Comparison of ENCODE assay signal across 10 cellular contexts in genomic region chr14:28765907-28766504, GRCh38. TPM values are rescaled to one million over a fixed set of nuclear protein-coding genes. Genes with fewer than 3 reads are reported as not detected.
DNase-seq lines count a peak whose midpoint lies in the region; ATAC-seq lines count a peak whose summit lies in the region.
"Had no signal": no experiment of that assay in that cellular context is flagged by ENCODE, and none has a peak within 500 bp of the region (broad histone marks: within the 10 kb centered on the region; RNA-seq: fewer than 3 reads in every experiment).

No MANE protein-coding gene starts in this region.

- H3K36me3 ChIP-seq in iPS-15b (ENCODE audit: control insufficient read depth, insufficient read depth, low read length), result no peaks in the 10 kb centered on the region
- H3K36me3 ChIP-seq: right lobe of liver had no signal

- H3K36me3 Mint-ChIP-seq in activated T-cell treated with anti-CD3 and anti-CD28 coated beads, Interleukin-2, amount 50 U/mL, for 4 hours (ENCODE audit: insufficient read depth), result peaks cover 2% of the 10 kb centered on the region

- DNase-seq in activated T-cell treated with anti-CD3 and anti-CD28 coated beads, Interleukin-2, amount 50 U/mL, for 4 hours, result no peak
- no peak for DNase-seq in activated T-cell treated with anti-CD3 and anti-CD28 coated beads, Interleukin-2, amount 50 U/mL, for 48 hours
- DNase-seq in SK-N-DZ (ENCODE audit: low spot score), result peak; percentile 41
- DNase-seq in stimulated activated CD4-positive, alpha-beta T cell treated with anti-CD3 and anti-CD28 coated beads, Interleukin-2, amount 100 ng/mL, for 48 hours, result no peak
- DNase-seq: right lobe of liver had no signal

- H3K4me1 ChIP-seq in iPS-15b (ENCODE audit: control insufficient read depth, insufficient read depth, low read length), result peaks cover 5% of the 10 kb centered on the region

- H3K9ac ChIP-seq in iPS-15b (ENCODE audit: low read depth, low read length), result no peak overlapping the region

- ATAC-seq in activated T-cell treated with anti-CD3 and anti-CD28 coated beads, Interleukin-2, amount 50 U/mL, for 4 hours, result no peak
- ATAC-seq in GM19035 (IDR thresholded peaks at IDR 0.05; ENCODE audit: unreplicated experiment) (no peak), HG02884 (IDR thresholded peaks at IDR 0.05; ENCODE audit: unreplicated experiment) (no peak)

- peaks cover 66% of the 10 kb centered on the region for H3K27me3 Mint-ChIP-seq in activated T-cell treated with anti-CD3 and anti-CD28 coated beads, Interleukin-2, amount 50 U/mL, for 4 hours (ENCODE audit: low read depth)

- peaks cover 86% of the 10 kb centered on the region for H3K27me3 ChIP-seq in iPS-15b (ENCODE audit: control insufficient read depth, insufficient read depth, low read length)

- H3K4me3 ChIP-seq in iPS-15b (ENCODE audit: low read depth, low read length), result peak overlapping the region; percentile 56

- H3K4me1 Mint-ChIP-seq in activated T-cell treated with anti-CD3 and anti-CD28 coated beads, Interleukin-2, amount 50 U/mL, for 4 hours (ENCODE audit: low read depth), result peaks cover 7% of the 10 kb centered on the region

- H3K9me3 ChIP-seq in iPS-15b (ENCODE audit: control insufficient read depth, insufficient read depth, low read length), result no peaks in the 10 kb centered on the region
- H3K9me3 ChIP-seq: right lobe of liver had no signal

- peak overlapping the region; percentile 64 for H3K4me3 Mint-ChIP-seq in activated T-cell treated with anti-CD3 and anti-CD28 coated beads, Interleukin-2, amount 50 U/mL, for 4 hours

- no peaks in the 10 kb centered on the region for H3K9me3 Mint-ChIP-seq in activated T-cell treated with anti-CD3 and anti-CD28 coated beads, Interleukin-2, amount 50 U/mL, for 4 hours

- peak overlapping the region; percentile 83 for H3K27ac ChIP-seq in temporal lobe (ENCODE audit: low read depth, low read length)
- H3K27ac ChIP-seq: right lobe of liver had no signal

RNA-seq across cellular contexts. Expression of gene FOXG1, which starts 0.6 kb away (rescaled TPM):
- total RNA-seq in activated T-cell treated with anti-CD3 and anti-CD28 coated beads, Interleukin-2, amount 50 U/mL, for 4 hours, result not detected
- not detected in 2 replicates for polyA plus RNA-seq in SK-N-DZ (2014; cell fraction: cytosol; rRNA removed)
- 0.07 and 0.14 TPM in 2 replicates for polyA plus RNA-seq in SK-N-DZ (2014; cell fraction: nucleus; rRNA removed)
- 54.8 TPM for total RNA-seq in temporal lobe
- total RNA-seq: right lobe of liver; T-helper 2 cell treated with Interferon-gamma antibody and Interleukin-4, amounts not matched to agents 100 ng/mL and 5 ng/mL, for 36 hours had no signal

Comparison
In these comparisons a context has a peak if more than half of its experiments do, and no peak if none do; other contexts are left out.
1. RNA of gene FOXG1, which starts 0.6 kb away (total RNA-seq): 54.8 TPM in temporal lobe (single experiment); not detected in activated T-cell treated with anti-CD3 and anti-CD28 coated beads, Interleukin-2, amount 50 U/mL, for 4 hours; every median in the first group is over 10 times any median in the second.